1 cellular context compared by ENCODE assay signal in the genomic region with DNA sequence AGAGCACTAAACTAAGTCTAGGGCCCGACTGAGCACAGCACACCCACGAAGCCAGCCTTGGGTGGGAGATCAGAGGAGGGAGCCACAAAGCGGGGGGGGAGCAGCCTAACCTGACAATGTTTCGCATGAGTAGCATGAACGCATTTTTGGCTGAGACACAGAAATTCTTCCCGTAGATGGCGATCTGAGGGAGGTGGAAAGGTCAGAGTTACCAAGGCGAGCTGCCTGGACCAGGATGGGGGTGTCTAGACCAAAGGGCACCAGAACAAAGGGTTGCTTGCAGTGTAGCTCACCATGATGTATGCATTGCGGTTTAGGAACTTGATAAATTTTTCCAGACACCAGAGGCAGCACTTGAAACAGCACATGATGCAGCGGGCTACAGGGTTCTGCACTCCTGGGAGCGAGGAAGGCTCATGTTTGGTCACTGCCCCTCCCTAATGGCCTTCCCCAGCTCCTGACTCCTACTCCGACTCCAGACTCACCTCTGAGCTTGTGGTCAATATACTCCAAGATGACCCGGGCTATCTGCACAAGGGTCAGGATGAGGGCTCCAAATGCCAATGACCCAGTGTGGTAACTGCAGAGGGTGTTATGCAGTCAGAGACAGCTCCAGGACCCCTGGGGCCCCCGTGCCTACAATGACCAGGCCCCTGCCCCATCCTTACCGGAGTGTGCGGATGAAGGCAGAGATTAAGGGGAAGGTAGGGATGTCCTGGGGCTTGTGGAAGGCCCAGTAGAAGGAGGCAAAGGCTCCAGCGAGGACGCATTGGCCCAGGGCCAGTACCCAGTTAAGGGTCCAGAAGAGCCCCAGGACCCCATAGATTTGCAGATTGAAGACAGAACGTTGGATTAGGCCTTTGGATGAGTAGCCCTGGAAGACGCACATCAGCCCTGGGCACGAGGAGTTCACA.
A peak's percentile ranks its signal among the peaks of the same experiment; 100 is the strongest.
TF ChIP-seq lines count a peak whose summit lies in the region.

No MANE protein-coding gene starts in this region.

TF ChIP-seq in HEK293, 187 proteins besides CTCF, POLR2A, EP300 and RAD21:
- TF ChIP-seq ZSCAN23 (tag by site-specific recombination; IDR thresholded peaks at IDR 0.05) (no peak), ZNF404 (tag by site-specific recombination; IDR thresholded peaks at IDR 0.05) (no peak)
- TF ChIP-seq, protein P1, sequence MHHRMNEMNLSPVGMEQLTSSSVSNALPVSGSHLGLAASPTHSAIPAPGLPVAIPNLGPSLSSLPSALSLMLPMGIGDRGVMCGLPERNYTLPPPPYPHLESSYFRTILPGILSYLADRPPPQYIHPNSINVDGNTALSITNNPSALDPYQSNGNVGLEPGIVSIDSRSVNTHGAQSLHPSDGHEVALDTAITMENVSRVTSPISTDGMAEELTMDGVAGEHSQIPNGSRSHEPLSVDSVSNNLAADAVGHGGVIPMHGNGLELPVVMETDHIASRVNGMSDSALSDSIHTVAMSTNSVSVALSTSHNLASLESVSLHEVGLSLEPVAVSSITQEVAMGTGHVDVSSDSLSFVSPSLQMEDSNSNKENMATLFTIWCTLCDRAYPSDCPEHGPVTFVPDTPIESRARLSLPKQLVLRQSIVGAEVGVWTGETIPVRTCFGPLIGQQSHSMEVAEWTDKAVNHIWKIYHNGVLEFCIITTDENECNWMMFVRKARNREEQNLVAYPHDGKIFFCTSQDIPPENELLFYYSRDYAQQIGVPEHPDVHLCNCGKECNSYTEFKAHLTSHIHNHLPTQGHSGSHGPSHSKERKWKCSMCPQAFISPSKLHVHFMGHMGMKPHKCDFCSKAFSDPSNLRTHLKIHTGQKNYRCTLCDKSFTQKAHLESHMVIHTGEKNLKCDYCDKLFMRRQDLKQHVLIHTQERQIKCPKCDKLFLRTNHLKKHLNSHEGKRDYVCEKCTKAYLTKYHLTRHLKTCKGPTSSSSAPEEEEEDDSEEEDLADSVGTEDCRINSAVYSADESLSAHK (tag by site-specific recombination; IDR thresholded peaks at IDR 0.05): 0 out of 2 replicates have a peak, but pooled peaks have one; percentile 11
